8 cellular contexts compared by ENCODE assay signal in genomic region chr12:54608786-54609185, GRCh38. TPM values are rescaled to one million over a fixed set of nuclear protein-coding genes. Genes with fewer than 3 reads are reported as not detected.
"Had no signal": no experiment of that assay in that cellular context is flagged by ENCODE, and none has a peak within 500 bp of the region (broad histone marks: within the 10 kb centered on the region; RNA-seq: fewer than 3 reads in every experiment).

No MANE protein-coding gene starts in this region.

- H3K36me3 ChIP-seq: HAP-1 had no signal

- H3K9me3 Mint-ChIP-seq: GM23338, HFFc6, IgD-negative memory B cell had no signal

- H3K36me3 Mint-ChIP-seq: IgD-negative memory B cell had no signal

- H3K4me1 Mint-ChIP-seq: IgD-negative memory B cell had no signal

- H3K4me3 ChIP-seq: GM23338, HAP-1 had no signal

- H3K27ac ChIP-seq: HL-60 had no signal

- DNase-seq: HFFc6 had no signal

- H3K4me3 Mint-ChIP-seq: GM23338, HFFc6, IgD-negative memory B cell had no signal

- H3K4me2 ChIP-seq: GM23338 had no signal

- H3K27ac Mint-ChIP-seq: GM23338, HFFc6 had no signal

- H3K4me1 ChIP-seq: HAP-1 had no signal

- H2AFZ ChIP-seq: GM23338 had no signal

- H3K9me3 ChIP-seq: HAP-1 had no signal

RNA-seq across cellular contexts. Expression of gene PPP1R1A, which starts 20.3 kb away (rescaled TPM):
- total RNA-seq: HFFc6, HT1080 had no signal
- polyA plus RNA-seq: HepG2, IgD-negative memory B cell had no signal

RNA-seq across cellular contexts. Expression of gene LACRT, which starts 25.9 kb away (rescaled TPM):
- total RNA-seq: GM23338, H1, HepG2, HFFc6, HT1080 had no signal
- polyA plus RNA-seq: GM23338, H1, HepG2, IgD-negative memory B cell had no signal

RNA-seq across cellular contexts. Expression of gene DCD, which starts 39.4 kb away (rescaled TPM):
- total RNA-seq: GM23338, H1, HepG2, HFFc6, HT1080 had no signal
- polyA plus RNA-seq: GM23338, H1, HepG2, IgD-negative memory B cell had no signal

RNA-seq across cellular contexts. Expression of gene PDE1B, which starts 59.4 kb away (rescaled TPM):
- total RNA-seq: HepG2, HFFc6, HT1080 had no signal
- polyA plus RNA-seq: HepG2 had no signal
